Comparison of ENCODE assay signal across 11 cellular contexts in the genomic region with DNA sequence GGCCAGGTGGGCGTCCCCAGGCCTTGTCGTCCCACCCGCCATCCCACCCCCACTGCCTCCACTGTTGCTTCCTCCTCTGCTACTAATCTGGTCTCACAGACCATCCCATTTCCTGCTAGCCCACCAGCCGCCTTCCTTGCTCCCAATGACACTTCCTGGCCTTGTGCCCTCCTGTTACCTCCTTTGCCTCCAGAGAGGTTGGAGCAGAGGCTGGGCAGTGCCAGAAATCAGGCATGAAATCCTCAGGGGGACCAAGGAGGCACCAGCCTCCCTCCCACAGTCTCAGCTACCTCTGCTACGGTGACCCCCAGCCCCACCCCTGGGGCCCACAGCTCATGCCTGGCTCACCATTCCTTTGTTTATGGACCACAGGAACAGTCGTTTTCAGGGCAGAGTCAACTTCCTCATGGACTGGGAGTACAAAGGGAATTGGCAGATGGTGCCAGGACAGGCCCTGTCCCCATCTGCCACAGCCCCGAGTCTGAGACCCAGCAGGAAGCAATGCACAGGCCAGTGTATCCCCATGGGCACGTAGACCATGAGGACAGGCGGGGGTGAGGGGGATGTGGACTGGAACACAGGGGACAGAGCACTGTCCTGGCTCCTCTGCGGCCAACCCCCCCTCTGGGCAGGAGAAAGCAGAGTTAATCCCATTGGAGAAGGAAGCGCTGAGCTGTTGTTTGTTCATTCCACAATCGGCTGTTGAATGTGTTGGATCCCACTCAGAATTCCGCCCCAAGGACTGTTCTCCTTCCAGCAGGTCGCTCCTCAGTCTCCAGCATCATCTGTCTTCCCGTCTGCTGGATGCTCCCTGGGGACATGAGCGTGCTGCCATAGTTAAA. TPM values are rescaled to one million over a fixed set of nuclear protein-coding genes. Genes with fewer than 3 reads are reported as not detected.
DNase-seq lines count a peak whose midpoint lies in the region; TF ChIP-seq lines count a peak whose summit lies in the region.
"Had no signal": no experiment of that assay in that cellular context is flagged by ENCODE, and none has a peak within 500 bp of the region (broad histone marks: within the 10 kb centered on the region; RNA-seq: fewer than 3 reads in every experiment).

No MANE protein-coding gene starts in this region.

- WGBS in lower leg skin, 2 donors = 42 to 50% methylated on average over 16 of the region's 16 CpGs

- peak overlapping the region in 1 of 2 donors; percentile 35 for H3K9ac ChIP-seq in colonic mucosa (ENCODE audit: low read depth in 2 of 2, low read length in 2 of 2)

- DNase-seq in NCI-H146 (lab: John Stamatoyannopoulos, UW) (peak; percentile 20), NCI-H146 treated with DMSO at 0.1 percent for 48 hours (lab: John Stamatoyannopoulos, UW; ENCODE audit: unreplicated experiment) (no peak), colonic mucosa (peak; percentile 41), lower leg skin (ENCODE audit: low spot score in 2 of 2) (peak; percentile 68 to 92), type B pancreatic cell (ENCODE audit: extremely low spot score, unreplicated experiment) (no peak), hypothalamus (lab: John Stamatoyannopoulos, UW) (no peak), NCI-H1105 (lab: John Stamatoyannopoulos, UW) (no peak), SIG-M5 (lab: John Stamatoyannopoulos, UW) (no peak)
- DNase-seq: 8988T, RPMI8226 had no signal

- no peaks in the 10 kb centered on the region for H3K9me3 Mint-ChIP-seq in type B pancreatic cell

- no peaks in the 10 kb centered on the region for H3K36me3 Mint-ChIP-seq in type B pancreatic cell

- H3K27ac ChIP-seq in colonic mucosa = peak overlapping the region; percentile 36

- no peaks in the 10 kb centered on the region for H3K9me3 ChIP-seq in colonic mucosa

- H3K4me3 ChIP-seq in colonic mucosa (no peak overlapping the region), lower leg skin (ENCODE audit: low read depth, poor library complexity, severe bottlenecking) (no peak overlapping the region)
- H3K4me3 ChIP-seq: GM12878 had no signal

- TF ChIP-seq CTCF in colonic mucosa (IDR thresholded peaks at IDR 0.05) (no peak), lower leg skin (IDR thresholded peaks at IDR 0.05) (no peak), type B pancreatic cell (conservative IDR thresholded peaks at IDR 0.05) (no peak)

- H3K36me3 ChIP-seq in colonic mucosa = no peaks in the 10 kb centered on the region

- H3K4me1 Mint-ChIP-seq in type B pancreatic cell (ENCODE audit: unreplicated experiment) = peaks cover 22% of the 10 kb centered on the region

- TF ChIP-seq POLR2A in lower leg skin (IDR thresholded peaks at IDR 0.05) = no peak

- peak overlapping the region; percentile 50 for H3K27ac Mint-ChIP-seq in type B pancreatic cell

- intact Hi-C loops in colonic mucosa (cut with DNase I) (no loop called here), lower leg skin (cut with DNase I; ENCODE audit: low total_unique reads) (no loop called here)

- H3K4me3 Mint-ChIP-seq in type B pancreatic cell = no peak overlapping the region

- no peaks in the 10 kb centered on the region for H3K4me1 ChIP-seq in colonic mucosa

- peaks cover 25% of the 10 kb centered on the region for H3K27me3 Mint-ChIP-seq in type B pancreatic cell

- no peaks in the 10 kb centered on the region for H3K27me3 ChIP-seq in colonic mucosa

RNA-seq across cellular contexts. Expression of a gene that starts 2.2 kb away (rescaled TPM):
- total RNA-seq in colonic mucosa = 10 to 100 TPM in 1 of 2 donors, 1 to 10 TPM in 1; 4.4 to 15.2 TPM
- 10 to 100 TPM; 10.2 to 28.3 (median 14.0) TPM for total RNA-seq in lower leg skin
- total RNA-seq in type B pancreatic cell (ENCODE audit: low replicate concordance) = 0.40 and 0.46 TPM in 2 replicates
- total RNA-seq: GM12878 had no signal

Comparison
In these comparisons a context has a peak if more than half of its experiments do, and no peak if none do; other contexts are left out.
1. DNase-seq: peak in NCI-H146 (single experiment), colonic mucosa (single experiment) and lower leg skin (2 of 2); none in NCI-H146 treated with DMSO at 0.1 percent for 48 hours (single experiment), type B pancreatic cell (single experiment), hypothalamus (0 of 51), NCI-H1105 (single experiment) and SIG-M5 (single experiment).